In genomic region chr19:13162749-13163608, GRCh38 we compare ENCODE assay signal across 1 cellular context.
TF ChIP-seq lines count a peak whose summit lies in the region.

No MANE protein-coding gene starts in this region.

TF ChIP-seq in HepG2, 621 proteins besides CTCF, POLR2A, EP300 and RAD21 (continued from another document and continues in another):
- TF ChIP-seq RERE (CRISPR knock-in tag; IDR thresholded peaks at IDR 0.05; ENCODE audit: low read depth) (no peak; the same call in 1 of the 2 replicates), HMGXB4 (CRISPR knock-in tag; IDR thresholded peaks at IDR 0.05; ENCODE audit: borderline replicate concordance in 1 of 2, low read depth in 1 of 2) (peak; percentile 37 to 86; a peak in 3 of 4 replicates), PTBP1 (IDR thresholded peaks at IDR 0.05; ENCODE audit: low read depth, low read length, poor library complexity, severe bottlenecking) (no peak), ETV5 (CRISPR knock-in tag; IDR thresholded peaks at IDR 0.05; ENCODE audit: borderline replicate concordance) (peak; percentile 61; the same call in 1 of the 2 replicates), MED1 (CRISPR knock-in tag; IDR thresholded peaks at IDR 0.05) (peak; percentile 86), ZNF407 (CRISPR knock-in tag; IDR thresholded peaks at IDR 0.05; ENCODE audit: not compliant biosample characterization) (no peak), ZNF318 (CRISPR knock-in tag; IDR thresholded peaks at IDR 0.05) (peak; percentile 43; the same call in 1 of the 2 replicates), ZBTB38 (CRISPR knock-in tag; IDR thresholded peaks at IDR 0.05) (peak; percentile 77), MYC (CRISPR knock-in tag; IDR thresholded peaks at IDR 0.05; ENCODE audit: borderline replicate concordance) (peak; percentile 89), SSRP1 (CRISPR knock-in tag; IDR thresholded peaks at IDR 0.05) (no peak), MLX (CRISPR knock-in tag; IDR thresholded peaks at IDR 0.05) (peak; percentile 69), MAFG (CRISPR knock-in tag; IDR thresholded peaks at IDR 0.05) (no peak), THAP11 (CRISPR knock-in tag; IDR thresholded peaks at IDR 0.05) (peak; percentile 66; the same call in 1 of the 2 replicates), CBX2 (IDR thresholded peaks at IDR 0.05; ENCODE audit: low read depth, low read length) (no peak), CBX2 (CRISPR knock-in tag; IDR thresholded peaks at IDR 0.05; ENCODE audit: low read depth) (no peak), TFDP2 (CRISPR knock-in tag; IDR thresholded peaks at IDR 0.05) (peak; percentile 83), SMAD9 (CRISPR knock-in tag; IDR thresholded peaks at IDR 0.05) (no peak), RFX3 (CRISPR knock-in tag; IDR thresholded peaks at IDR 0.05) (peak; percentile 30; the same call in 1 of the 2 replicates), ZNF761 (CRISPR knock-in tag; conservative IDR thresholded peaks at IDR 0.05) (no peak)
